8 cellular contexts compared by ENCODE assay signal in genomic region chr1:44405804-44406743, GRCh38. TPM values are rescaled to one million over a fixed set of nuclear protein-coding genes. Genes with fewer than 3 reads are reported as not detected.
DNase-seq lines count a peak whose midpoint lies in the region; ATAC-seq and TF ChIP-seq lines count a peak whose summit lies in the region.

No MANE protein-coding gene starts in this region.

- peaks cover 45% of the 10 kb centered on the region for H3K27me3 Mint-ChIP-seq in neural crest cell (ENCODE audit: low read depth)

- peaks cover 63% of the 10 kb centered on the region for H3K27me3 ChIP-seq in WERI-Rb-1 (ENCODE audit: insufficient read depth, low read depth, severe bottlenecking)

- ATAC-seq in HG02981 (IDR thresholded peaks at IDR 0.05; ENCODE audit: unreplicated experiment), result no peak
- ATAC-seq in GM18909 (IDR thresholded peaks at IDR 0.05; ENCODE audit: poor library complexity, unreplicated experiment), result no peak

- H3K4me1 Mint-ChIP-seq in neural crest cell, result peaks cover 27% of the 10 kb centered on the region

- no peak overlapping the region for H3K27ac Mint-ChIP-seq in neural crest cell (ENCODE audit: unreplicated experiment)

- no peaks in the 10 kb centered on the region for H3K36me3 Mint-ChIP-seq in neural crest cell (ENCODE audit: low read depth)

- peak; percentile 43 for DNase-seq in activated T-cell treated with anti-CD3 and anti-CD28 coated beads, Interleukin-2, amount 50 U/mL, for 1 hour
- DNase-seq in activated T-cell treated with anti-CD3 and anti-CD28 coated beads for 4 hours (no peak), WERI-Rb-1 (no peak), epithelial cell of proximal tubule (ENCODE audit: low read depth) (no peak), neural crest cell (ENCODE audit: low read depth, low spot score) (no peak), DMS153 (lab: John Stamatoyannopoulos, UW) (no peak)

- peaks cover 3% of the 10 kb centered on the region for H3K9me3 ChIP-seq in WERI-Rb-1 (ENCODE audit: severe bottlenecking)

- H3K36me3 ChIP-seq in WERI-Rb-1, result no peaks in the 10 kb centered on the region

- peak overlapping the region; percentile 93 for H3K4me3 Mint-ChIP-seq in neural crest cell

- H3K4me3 ChIP-seq in WERI-Rb-1 (ENCODE audit: low read depth, low read length) (peak overlapping the region; percentile 50), epithelial cell of proximal tubule (ENCODE audit: low read depth, low read length) (peak overlapping the region; percentile 58)

- TF ChIP-seq CTCF in WERI-Rb-1 (IDR thresholded peaks at IDR 0.05; ENCODE audit: low read depth, low read length), result no peak
- TF ChIP-seq CTCF in epithelial cell of proximal tubule (conservative IDR thresholded peaks at IDR 0.05; ENCODE audit: low read depth, low read length), result no peak
- TF ChIP-seq CTCF in neural crest cell (conservative IDR thresholded peaks at IDR 0.05), result no peak

- no peaks in the 10 kb centered on the region for H3K9me3 Mint-ChIP-seq in neural crest cell

- no peak overlapping the region for H3K27ac ChIP-seq in WERI-Rb-1

RNA-seq across cellular contexts. Expression of gene RNF220, which starts 1.0 kb away (rescaled TPM):
- 124 and 152 TPM in 2 replicates for total RNA-seq in epithelial cell of proximal tubule
- total RNA-seq in neural crest cell, result 96.7 and 101 TPM in 2 replicates

RNA-seq across cellular contexts. Expression of gene ERI3, which starts 51.0 kb away (rescaled TPM):
- total RNA-seq in epithelial cell of proximal tubule (51.7 and 68.0 TPM in 2 replicates), neural crest cell (81.9 and 83.3 TPM in 2 replicates)
